17 cellular contexts compared by ENCODE assay signal in genomic region chr20:17725094-17725835, GRCh38. TPM values are rescaled to one million over a fixed set of nuclear protein-coding genes. Genes with fewer than 3 reads are reported as not detected.
DNase-seq lines count a peak whose midpoint lies in the region; ATAC-seq and TF ChIP-seq lines count a peak whose summit lies in the region.
"Had no signal": no experiment of that assay in that cellular context is flagged by ENCODE, and none has a peak within 500 bp of the region (broad histone marks: within the 10 kb centered on the region; RNA-seq: fewer than 3 reads in every experiment).

No MANE protein-coding gene starts in this region.

- peak; percentile 100 for DNase-seq in DMS53 (lab: John Stamatoyannopoulos, UW)
- peak; percentile 70 for DNase-seq in NCI-H128 (lab: John Stamatoyannopoulos, UW; ENCODE audit: unreplicated experiment)
- DNase-seq in NCI-H446 treated with DMSO at 0.1 percent for 48 hours (lab: John Stamatoyannopoulos, UW) = peak; percentile 3
- DNase-seq in right lobe of liver = peak in 1 of 3 donors; percentile 51
- DNase-seq in midbrain (lab: John Stamatoyannopoulos, UW) = no peak
- DNase-seq in SW480 (ENCODE audit: low spot score) = no peak
- DNase-seq in GM19240 (ENCODE audit: insufficient read length, low spot score) = no peak
- no peak for DNase-seq in uterus
- DNase-seq: activated CD4-positive, CD25-positive, alpha-beta regulatory T cell; activated gamma-delta T cell treated with Interleukin-2 at 50 U/mL for 16 hours; Kasumi-1; NCI-H526 treated with DMSO at 0.1 percent for 48 hours; nephron progenitor cell had no signal

- ATAC-seq in right lobe of liver = peak in 3 of 4 donors; percentile 36 to 52 (median 46)

- H3K4me3 ChIP-seq in right lobe of liver = no peak overlapping the region
- no peak overlapping the region for H3K4me3 ChIP-seq in uterus

- H3K4me1 ChIP-seq in right lobe of liver (peaks cover 0 to 3% (median 0%) of the 10 kb centered on the region in 4 donors), uterus (no peaks in the 10 kb centered on the region)

- no peak overlapping the region for H3K27ac ChIP-seq in right lobe of liver
- no peak overlapping the region for H3K27ac ChIP-seq in uterus
- H3K27ac ChIP-seq: epithelial cell of prostate had no signal

- TF ChIP-seq CTCF in right lobe of liver (IDR thresholded peaks at IDR 0.05) (no peak), uterus (IDR thresholded peaks at IDR 0.05) (no peak)

- WGBS in right lobe of liver (ENCODE audit: insufficient coverage, low coverage, low lambda C conversion rate, missing lambda C conversion rate) = 66% methylated on average over 9 of the region's 13 CpGs

- no peak for TF ChIP-seq POLR2A in right lobe of liver (IDR thresholded peaks at IDR 0.05)
- TF ChIP-seq POLR2A in uterus (IDR thresholded peaks at IDR 0.05) = no peak

- intact Hi-C loops in right lobe of liver (cut with DNase I) (no loop called here), uterus (cut with DNase I; ENCODE audit: low total_unique reads) (no loop called here)

- H3K9me3 ChIP-seq in right lobe of liver = no peaks in the 10 kb centered on the region
- no peaks in the 10 kb centered on the region for H3K9me3 ChIP-seq in uterus

- H3K27me3 ChIP-seq in right lobe of liver (no peaks in the 10 kb centered on the region), uterus (no peaks in the 10 kb centered on the region)

- H3K36me3 ChIP-seq in right lobe of liver (no peaks in the 10 kb centered on the region), uterus (no peaks in the 10 kb centered on the region)

RNA-seq across cellular contexts. Expression of gene BANF2, which starts 25.5 kb away (rescaled TPM):
- not detected for total RNA-seq in right lobe of liver
- not detected for total RNA-seq in uterus
- total RNA-seq: astrocyte; renal cortical epithelial cell; T-helper 1 cell treated with Interleukin-12 subunit alpha and Interleukin-12 subunit beta and Interleukin-4 antibody, amounts not matched to agents 30 ng/mL and 1 ng/mL, for 36 hours had no signal

RNA-seq across cellular contexts. Expression of gene RRBP1, which starts 43.2 kb away (rescaled TPM):
- total RNA-seq in right lobe of liver (100 to 1,000 TPM; 121 to 274 (median 193) TPM), uterus (100 to 1,000 TPM in 2 of 4 donors, 10 to 100 TPM in 2; 13.2 to 172 (median 96.9) TPM)

Comparison
In these comparisons a context has a peak if more than half of its experiments do, and no peak if none do; other contexts are left out.
1. DNase-seq: peak in DMS53 (single experiment), NCI-H128 (single experiment) and NCI-H446 treated with DMSO at 0.1 percent for 48 hours (single experiment); none in midbrain (single experiment), SW480 (single experiment), GM19240 (single experiment) and uterus (0 of 2).